ENCODE assay signal across 1 cellular context in the genomic region with DNA sequence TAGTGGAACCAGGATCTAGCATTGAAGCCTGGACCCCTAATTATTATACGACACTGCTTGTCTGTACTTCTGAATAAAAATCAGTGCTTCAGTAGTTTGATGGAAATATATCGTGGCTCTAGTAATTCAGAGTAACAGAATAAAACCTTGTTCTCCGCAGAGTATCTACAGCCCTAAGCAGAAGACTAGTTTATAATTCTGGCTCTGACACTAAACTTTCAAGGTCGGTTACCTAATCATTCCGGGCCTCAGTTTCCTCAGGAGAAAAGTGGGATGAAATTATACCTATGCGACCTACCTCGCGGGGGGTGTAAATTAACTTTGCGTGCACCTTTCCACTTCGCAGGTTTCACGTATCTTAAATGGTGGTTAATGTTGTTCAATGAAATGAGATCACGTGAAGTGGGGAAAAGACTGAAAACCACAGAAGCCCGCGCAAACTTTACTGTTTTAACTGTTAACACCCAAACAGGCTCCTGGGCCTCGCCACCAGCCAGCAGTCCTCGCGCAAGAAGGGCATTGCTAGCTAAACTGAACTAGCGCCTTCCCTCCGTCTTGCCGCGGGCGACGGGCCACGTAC.
TF ChIP-seq lines count a peak whose summit lies in the region.

No MANE protein-coding gene starts in this region.

TF ChIP-seq in A549, 52 proteins besides CTCF, POLR2A, EP300 and RAD21 (continued from another document):
- TF ChIP-seq, protein P1, sequence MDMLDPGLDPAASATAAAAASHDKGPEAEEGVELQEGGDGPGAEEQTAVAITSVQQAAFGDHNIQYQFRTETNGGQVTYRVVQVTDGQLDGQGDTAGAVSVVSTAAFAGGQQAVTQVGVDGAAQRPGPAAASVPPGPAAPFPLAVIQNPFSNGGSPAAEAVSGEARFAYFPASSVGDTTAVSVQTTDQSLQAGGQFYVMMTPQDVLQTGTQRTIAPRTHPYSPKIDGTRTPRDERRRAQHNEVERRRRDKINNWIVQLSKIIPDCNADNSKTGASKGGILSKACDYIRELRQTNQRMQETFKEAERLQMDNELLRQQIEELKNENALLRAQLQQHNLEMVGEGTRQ (IDR thresholded peaks at IDR 0.05) = peak; percentile 45; the same call in 1 of the 2 replicates
- TF ChIP-seq, protein P2, sequence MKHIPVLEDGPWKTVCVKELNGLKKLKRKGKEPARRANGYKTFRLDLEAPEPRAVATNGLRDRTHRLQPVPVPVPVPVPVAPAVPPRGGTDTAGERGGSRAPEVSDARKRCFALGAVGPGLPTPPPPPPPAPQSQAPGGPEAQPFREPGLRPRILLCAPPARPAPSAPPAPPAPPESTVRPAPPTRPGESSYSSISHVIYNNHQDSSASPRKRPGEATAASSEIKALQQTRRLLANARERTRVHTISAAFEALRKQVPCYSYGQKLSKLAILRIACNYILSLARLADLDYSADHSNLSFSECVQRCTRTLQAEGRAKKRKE (CRISPR knock-in tag; IDR thresholded peaks at IDR 0.05; ENCODE audit: low read depth) = no peak
- TF ChIP-seq ZC3H11A (IDR thresholded peaks at IDR 0.05) (no peak), CHD2 (IDR thresholded peaks at IDR 0.05; ENCODE audit: low read length, partially characterized antibody) (no peak), FOSL2 (IDR thresholded peaks at IDR 0.05) (no peak), FOSL2 (CRISPR knock-in tag; IDR thresholded peaks at IDR 0.05) (no peak), MAZ (IDR thresholded peaks at IDR 0.05; ENCODE audit: borderline replicate concordance, low read depth, low read length) (no peak), JUN (IDR thresholded peaks at IDR 0.05) (no peak), NR3C1 (IDR thresholded peaks at IDR 0.05) (no peak), PHF8 (IDR thresholded peaks at IDR 0.05; ENCODE audit: borderline replicate concordance, low read depth) (no peak), CEBPB (IDR thresholded peaks at IDR 0.05) (no peak), HOXA7 (CRISPR knock-in tag; IDR thresholded peaks at IDR 0.05) (peak; percentile 60; the same call in 1 of the 2 replicates), NFE2L2 (conservative IDR thresholded peaks at IDR 0.05; ENCODE audit: low read length) (no peak), EHF (CRISPR knock-in tag; IDR thresholded peaks at IDR 0.05) (no peak), HOXB13 (CRISPR knock-in tag; IDR thresholded peaks at IDR 0.05; ENCODE audit: low read depth) (0 out of 2 replicates have a peak, but pooled peaks have one; percentile 24), KDM5A (IDR thresholded peaks at IDR 0.05) (0 out of 2 replicates have a peak, but pooled peaks have one; percentile 42), CHD4 (IDR thresholded peaks at IDR 0.05; ENCODE audit: borderline replicate concordance) (no peak), ZNF302 (CRISPR knock-in tag; IDR thresholded peaks at IDR 0.05) (no peak)
- TF ChIP-seq, protein P3, sequence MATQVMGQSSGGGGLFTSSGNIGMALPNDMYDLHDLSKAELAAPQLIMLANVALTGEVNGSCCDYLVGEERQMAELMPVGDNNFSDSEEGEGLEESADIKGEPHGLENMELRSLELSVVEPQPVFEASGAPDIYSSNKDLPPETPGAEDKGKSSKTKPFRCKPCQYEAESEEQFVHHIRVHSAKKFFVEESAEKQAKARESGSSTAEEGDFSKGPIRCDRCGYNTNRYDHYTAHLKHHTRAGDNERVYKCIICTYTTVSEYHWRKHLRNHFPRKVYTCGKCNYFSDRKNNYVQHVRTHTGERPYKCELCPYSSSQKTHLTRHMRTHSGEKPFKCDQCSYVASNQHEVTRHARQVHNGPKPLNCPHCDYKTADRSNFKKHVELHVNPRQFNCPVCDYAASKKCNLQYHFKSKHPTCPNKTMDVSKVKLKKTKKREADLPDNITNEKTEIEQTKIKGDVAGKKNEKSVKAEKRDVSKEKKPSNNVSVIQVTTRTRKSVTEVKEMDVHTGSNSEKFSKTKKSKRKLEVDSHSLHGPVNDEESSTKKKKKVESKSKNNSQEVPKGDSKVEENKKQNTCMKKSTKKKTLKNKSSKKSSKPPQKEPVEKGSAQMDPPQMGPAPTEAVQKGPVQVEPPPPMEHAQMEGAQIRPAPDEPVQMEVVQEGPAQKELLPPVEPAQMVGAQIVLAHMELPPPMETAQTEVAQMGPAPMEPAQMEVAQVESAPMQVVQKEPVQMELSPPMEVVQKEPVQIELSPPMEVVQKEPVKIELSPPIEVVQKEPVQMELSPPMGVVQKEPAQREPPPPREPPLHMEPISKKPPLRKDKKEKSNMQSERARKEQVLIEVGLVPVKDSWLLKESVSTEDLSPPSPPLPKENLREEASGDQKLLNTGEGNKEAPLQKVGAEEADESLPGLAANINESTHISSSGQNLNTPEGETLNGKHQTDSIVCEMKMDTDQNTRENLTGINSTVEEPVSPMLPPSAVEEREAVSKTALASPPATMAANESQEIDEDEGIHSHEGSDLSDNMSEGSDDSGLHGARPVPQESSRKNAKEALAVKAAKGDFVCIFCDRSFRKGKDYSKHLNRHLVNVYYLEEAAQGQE (IDR thresholded peaks at IDR 0.05) = no peak
- TF ChIP-seq, protein P4, sequence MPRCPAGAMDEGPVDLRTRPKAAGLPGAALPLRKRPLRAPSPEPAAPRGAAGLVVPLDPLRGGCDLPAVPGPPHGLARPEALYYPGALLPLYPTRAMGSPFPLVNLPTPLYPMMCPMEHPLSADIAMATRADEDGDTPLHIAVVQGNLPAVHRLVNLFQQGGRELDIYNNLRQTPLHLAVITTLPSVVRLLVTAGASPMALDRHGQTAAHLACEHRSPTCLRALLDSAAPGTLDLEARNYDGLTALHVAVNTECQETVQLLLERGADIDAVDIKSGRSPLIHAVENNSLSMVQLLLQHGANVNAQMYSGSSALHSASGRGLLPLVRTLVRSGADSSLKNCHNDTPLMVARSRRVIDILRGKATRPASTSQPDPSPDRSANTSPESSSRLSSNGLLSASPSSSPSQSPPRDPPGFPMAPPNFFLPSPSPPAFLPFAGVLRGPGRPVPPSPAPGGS (IDR thresholded peaks at IDR 0.05) = no peak
- TF ChIP-seq, protein P5, sequence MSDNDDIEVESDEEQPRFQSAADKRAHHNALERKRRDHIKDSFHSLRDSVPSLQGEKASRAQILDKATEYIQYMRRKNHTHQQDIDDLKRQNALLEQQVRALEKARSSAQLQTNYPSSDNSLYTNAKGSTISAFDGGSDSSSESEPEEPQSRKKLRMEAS (IDR thresholded peaks at IDR 0.05) = no peak
